23 cellular contexts compared by ENCODE assay signal in genomic region chr1:211800925-211801607, GRCh38.
"Had no signal": no experiment of that assay in that cellular context is flagged by ENCODE, and none has a peak within 500 bp of the region (broad histone marks: within the 10 kb centered on the region; RNA-seq: fewer than 3 reads in every experiment).

No MANE protein-coding gene starts in this region.

- DNase-seq: IMR-90, Kasumi-1, MM.1S, NCI-H1092 treated with DMSO at 0.1 percent for 48 hours, NCI-H1436, NCI-H187, NCI-H2029, NCI-H2081 treated with DMSO at 0.1 percent for 48 hours, NCI-H2171, NCI-H226, NCI-H446, NCI-H510A, NCI-H524 treated with DMSO at 0.1 percent for 48 hours, NCI-H69, NCI-H774, PC-3, SHP77 treated with DMSO at 0.1 percent for 48 hours, SJCRH30 had no signal

- H3K27me3 ChIP-seq: SJCRH30 had no signal

- FAIRE-seq: HepG2 had no signal

- H3K4me1 ChIP-seq: SJCRH30 had no signal

- H3K27ac ChIP-seq: KMS-11, SJCRH30 had no signal

- H3K4me3 ChIP-seq: SJCRH30 had no signal

- ATAC-seq: HepG2, Panc1, PC-3, Right ventricle myocardium inferior, SK-N-SH treated with all-trans-retinoic acid at 6 μM for 48 hours had no signal
